In genomic region chr11:29432719-29433325, GRCh38 we compare ENCODE assay signal across 8 cellular contexts.
A peak's percentile ranks its signal among the peaks of the same experiment; 100 is the strongest.
DNase-seq lines count a peak whose midpoint lies in the region; ATAC-seq, FAIRE-seq and TF ChIP-seq lines count a peak whose summit lies in the region.

No MANE protein-coding gene starts in this region.

- no peak overlapping the region for H3K27ac Mint-ChIP-seq in chondrocyte (ENCODE audit: unreplicated experiment)

- H3K4me1 ChIP-seq in pancreas, result no peaks in the 10 kb centered on the region

- no peak overlapping the region for H3K4me3 Mint-ChIP-seq in chondrocyte (ENCODE audit: unreplicated experiment)

- no peak overlapping the region for H3K27ac ChIP-seq in pancreas

- peaks cover 18% of the 10 kb centered on the region for H3K27me3 Mint-ChIP-seq in chondrocyte (ENCODE audit: low read depth)

- intact Hi-C loops in pancreas (cut with DNase I), result loop anchor here in 1 of 3 donors (10.0 kb wide), 1 partner anchor 1482 kb away; no protein-coding TSS in a partner anchor

- H3K36me3 Mint-ChIP-seq in chondrocyte (ENCODE audit: low read depth), result no peaks in the 10 kb centered on the region

- ATAC-seq in pancreas, result no peak
- no peak for ATAC-seq in HG02763 (IDR thresholded peaks at IDR 0.05; ENCODE audit: unreplicated experiment)

- peaks cover 5% of the 10 kb centered on the region for H3K4me1 Mint-ChIP-seq in chondrocyte (ENCODE audit: low read depth)

- TF ChIP-seq CTCF in GM10266 (IDR thresholded peaks at IDR 0.05; ENCODE audit: control insufficient read depth, insufficient read depth, low read depth, missing control alignments) (peak; percentile 41), NB4 (IDR thresholded peaks at IDR 0.05; ENCODE audit: low read depth, low read length) (peak; percentile 11), chondrocyte (IDR thresholded peaks at IDR 0.05) (peak; percentile 85), pancreas (IDR thresholded peaks at IDR 0.05) (peak; percentile 15 to 41 (median 32))

- H3K27me3 ChIP-seq in pancreas, result no peaks in the 10 kb centered on the region

- WGBS in pancreas, 2 donors, result 12% methylated on average over 3 of the region's 3 CpGs

- H3K9me3 Mint-ChIP-seq in chondrocyte (ENCODE audit: low read depth), result no peaks in the 10 kb centered on the region

- no peaks in the 10 kb centered on the region for H3K9me3 ChIP-seq in pancreas

- no peak for TF ChIP-seq POLR2A in NB4 (IDR thresholded peaks at IDR 0.05; ENCODE audit: extremely low read depth, insufficient read length)

- DNase-seq in GM10266 (ENCODE audit: extremely low spot score) (peak; percentile 8), NB4 (ENCODE audit: low read depth) (peak; percentile 10), chondrocyte (ENCODE audit: low spot score) (no peak), pancreas (no peak)
- DNase-seq in activated CD4-positive, alpha-beta T cell treated with anti-CD3 and anti-CD28 coated beads for 1 hour, result no peak
- no peak for DNase-seq in activated CD4-positive, alpha-beta T cell treated with anti-CD3 and anti-CD28 coated beads for 4 hours
- DNase-seq in stimulated activated CD4-positive, alpha-beta T cell treated with anti-CD3 and anti-CD28 coated beads, Interleukin-4, amount 100 ng/mL, for 1 hour, result no peak

- peak; percentile 43 for FAIRE-seq in pancreas (lab: Jason Lieb, UNC)

- no peaks in the 10 kb centered on the region for H3K36me3 ChIP-seq in pancreas

- H3K4me3 ChIP-seq in NB4 (ENCODE audit: low read depth, low read length) (no peak overlapping the region), pancreas (no peak overlapping the region)

Comparison
In these comparisons a context has a peak if more than half of its experiments do, and no peak if none do; other contexts are left out.
1. DNase-seq: peak in GM10266 (single experiment) and NB4 (single experiment); none in chondrocyte (single experiment), pancreas (0 of 6), activated CD4-positive, alpha-beta T cell treated with anti-CD3 and anti-CD28 coated beads for 1 hour (single experiment), activated CD4-positive, alpha-beta T cell treated with anti-CD3 and anti-CD28 coated beads for 4 hours (0 of 2) and stimulated activated CD4-positive, alpha-beta T cell treated with anti-CD3 and anti-CD28 coated beads, Interleukin-4, amount 100 ng/mL, for 1 hour (single experiment).
2. CTCF ChIP-seq: peak in every context shown above with its lines; median percentile 85 in chondrocyte; 41 in GM10266; 32 in pancreas; 11 in NB4.